ENCODE assay signal across 7 cellular contexts in genomic region chr19:27794444-27795042, GRCh38.
A peak's percentile ranks its signal among the peaks of the same experiment; 100 is the strongest.
DNase-seq lines count a peak whose midpoint lies in the region; ATAC-seq, FAIRE-seq and TF ChIP-seq lines count a peak whose summit lies in the region.

No MANE protein-coding gene starts in this region.

- H3K4me1 ChIP-seq in endothelial cell of umbilical vein (ENCODE audit: control insufficient read depth, extremely low read depth, insufficient read depth, low read length) (peaks cover 5% of the 10 kb centered on the region), muscle layer of colon (ENCODE audit: insufficient read depth, low read length) (peaks cover 12% of the 10 kb centered on the region)

- no TSS peak for BruUV-seq in endothelial cell of umbilical vein (replicated peaks; lab: Mats Ljungman, UMichigan)

- ATAC-seq in HG02938 (IDR thresholded peaks at IDR 0.05; ENCODE audit: unreplicated experiment) (peak; percentile 19), SK-N-SH treated with all-trans-retinoic acid at 6 μM for 48 hours (peak; percentile 6), GM21526 (IDR thresholded peaks at IDR 0.05; ENCODE audit: low FRiP score, unreplicated experiment) (no peak), HG03196 (IDR thresholded peaks at IDR 0.05; ENCODE audit: unreplicated experiment) (no peak)

- DNase-seq in GM13976 (ENCODE audit: low spot score) = peak; percentile 33
- no peak for DNase-seq in endothelial cell of umbilical vein (ENCODE audit: low read depth, low spot score)

- FAIRE-seq in endothelial cell of umbilical vein (lab: Jason Lieb, UNC) = no peak

- in situ Hi-C loops in GM13976 (cut with MboI; ENCODE audit: low sequenced_read_pairs, unreplicated experiment) = no loop called here

- H3K4me3 ChIP-seq in endothelial cell of umbilical vein (replicated peaks in 1 of 3; ENCODE audit: insufficient read depth in 1 of 3, low read depth in 1 of 3, low read length in 3 of 3) (peak overlapping the region; percentile 61 to 65 (median 61)), muscle layer of colon (ENCODE audit: low read depth in 1 of 2, low read length in 2 of 2) (peak overlapping the region; percentile 91 to 98)

- POLR2A ChIA-PET in endothelial cell of umbilical vein (lab: Charles Lee) = no interaction called here

- peak overlapping the region; percentile 23 for H3K4me2 ChIP-seq in endothelial cell of umbilical vein (ENCODE audit: insufficient read depth, low read length)

- H3K27ac ChIP-seq in endothelial cell of umbilical vein (ENCODE audit: insufficient read depth, low read depth, low read length) = no peak overlapping the region
- H3K27ac ChIP-seq in muscle layer of colon (ENCODE audit: low read depth, low read length) = peak overlapping the region; percentile 81

- CTCF ChIA-PET in endothelial cell of umbilical vein (lab: Charles Lee) = interaction anchor here (2.2 kb wide), 1 partner anchor 8 kb away, joined by 6 read pairs; no protein-coding TSS in a partner anchor

- H3K79me2 ChIP-seq in endothelial cell of umbilical vein (ENCODE audit: control insufficient read depth, insufficient read depth, low read length) = peaks cover 36% of the 10 kb centered on the region

- H3K27me3 ChIP-seq in endothelial cell of umbilical vein (ENCODE audit: control insufficient read depth in 2 of 2, insufficient read depth in 2 of 2, low read length in 2 of 2) = no peaks in the 10 kb centered on the region
- no peaks in the 10 kb centered on the region for H3K27me3 ChIP-seq in muscle layer of colon (ENCODE audit: control insufficient read depth in 1 of 2, insufficient read depth in 2 of 2, low read length in 2 of 2)

- no peak for TF ChIP-seq CTCF in GM13976 (IDR thresholded peaks at IDR 0.05; ENCODE audit: borderline replicate concordance, control extremely low read depth, extremely low read depth, insufficient read depth, missing control alignments)
- TF ChIP-seq CTCF in endothelial cell of umbilical vein (IDR thresholded peaks at IDR 0.05; ENCODE audit: extremely low read depth in 1 of 2, insufficient read depth in 1 of 2, low read depth in 1 of 2, low read length in 2 of 2) = no peak

- H4K20me1 ChIP-seq in endothelial cell of umbilical vein (replicated peaks; ENCODE audit: control insufficient read depth, extremely low read depth, insufficient read depth, low read length) = no peaks in the 10 kb centered on the region

- peak overlapping the region; percentile 7 for H3K9ac ChIP-seq in endothelial cell of umbilical vein (replicated peaks; ENCODE audit: extremely low read depth, insufficient read depth, low read length)
- peak overlapping the region; percentile 45 for H3K9ac ChIP-seq in muscle layer of colon (ENCODE audit: low read length)

- H3K9me1 ChIP-seq in endothelial cell of umbilical vein (replicated peaks; ENCODE audit: control insufficient read depth, extremely low read depth, insufficient read depth, low read length) = no peaks in the 10 kb centered on the region

- dilution Hi-C loops in endothelial cell of umbilical vein (cut with MboI; ENCODE audit: extremely low pct_ligation_motif_present, low sequenced_read_pairs) = no loop called here

- no peaks in the 10 kb centered on the region for H3K9me3 ChIP-seq in endothelial cell of umbilical vein (replicated peaks; ENCODE audit: control insufficient read depth, insufficient read depth, low read length)
- no peaks in the 10 kb centered on the region for H3K9me3 ChIP-seq in muscle layer of colon (ENCODE audit: low read length)

- TF ChIP-seq POLR2A in endothelial cell of umbilical vein (IDR thresholded peaks at IDR 0.05; ENCODE audit: low read depth, low read length) = no peak

- H3K36me3 ChIP-seq in endothelial cell of umbilical vein (ENCODE audit: control insufficient read depth in 2 of 2, extremely low read depth in 1 of 2, insufficient read depth in 2 of 2, low read length in 2 of 2) (no peaks in the 10 kb centered on the region), muscle layer of colon (ENCODE audit: insufficient read depth, low read length) (no peaks in the 10 kb centered on the region)

- intact Hi-C loops in endothelial cell of umbilical vein (cut with micrococcal nuclease) = loop anchor here (5.0 kb wide), 1 partner anchor 538 kb away; no protein-coding TSS in a partner anchor

- H2AFZ ChIP-seq in endothelial cell of umbilical vein (ENCODE audit: low read depth, low read length) = peak overlapping the region; percentile 66

TF ChIP-seq in SK-N-SH treated with all-trans-retinoic acid at 6 μM for 48 hours, 23 proteins besides CTCF, POLR2A, EP300 and RAD21 (continues in another document):
- TF ChIP-seq ZNF8 (CRISPR knock-in tag; IDR thresholded peaks at IDR 0.05) = no peak
- TF ChIP-seq ZFP30 (CRISPR knock-in tag; IDR thresholded peaks at IDR 0.05) = no peak
- TF ChIP-seq CSRNP3 (CRISPR knock-in tag; IDR thresholded peaks at IDR 0.05) = no peak
- no peak for TF ChIP-seq ZNF565 (CRISPR knock-in tag; conservative IDR thresholded peaks at IDR 0.05; ENCODE audit: low read depth)
- TF ChIP-seq GLIS3 (CRISPR knock-in tag; IDR thresholded peaks at IDR 0.05) = no peak
- TF ChIP-seq ARNTL (CRISPR knock-in tag; IDR thresholded peaks at IDR 0.05; ENCODE audit: borderline replicate concordance, low read depth) = no peak

TF ChIP-seq in endothelial cell of umbilical vein, 7 proteins besides CTCF, POLR2A, EP300 and RAD21:
- TF ChIP-seq MYC (IDR thresholded peaks at IDR 0.05; ENCODE audit: low read depth, low read length) = no peak
- TF ChIP-seq JUN (IDR thresholded peaks at IDR 0.05; ENCODE audit: borderline replicate concordance, insufficient read depth, insufficient read length, low read depth) = no peak
- TF ChIP-seq POLR2AphosphoS5 (IDR thresholded peaks at IDR 0.05; ENCODE audit: insufficient read depth, low read depth, low read length) = no peak
- no peak for TF ChIP-seq MAX (IDR thresholded peaks at IDR 0.05; ENCODE audit: insufficient read depth, insufficient read length)
- TF ChIP-seq FOS (IDR thresholded peaks at IDR 0.05; ENCODE audit: borderline replicate concordance, insufficient read depth, low read length) = no peak
- TF ChIP-seq EZH2 (IDR thresholded peaks at IDR 0.05; ENCODE audit: borderline replicate concordance, low read depth, low read length, severe bottlenecking) = no peak
- no peak for TF ChIP-seq GATA2 (IDR thresholded peaks at IDR 0.05; ENCODE audit: insufficient read depth, insufficient read length, low read depth, low read length)

Comparison
In these comparisons a context has a peak if more than half of its experiments do, and no peak if none do; other contexts are left out.
1. ATAC-seq: peak in HG02938 (single experiment) and SK-N-SH treated with all-trans-retinoic acid at 6 μM for 48 hours (single experiment); none in GM21526 (single experiment) and HG03196 (single experiment).